26 cellular contexts compared by ENCODE assay signal in genomic region chr11:8016396-8016949, GRCh38. TPM values are rescaled to one million over a fixed set of nuclear protein-coding genes. Genes with fewer than 3 reads are reported as not detected.
DNase-seq lines count a peak whose midpoint lies in the region; ATAC-seq and TF ChIP-seq lines count a peak whose summit lies in the region.
"Had no signal": no experiment of that assay in that cellular context is flagged by ENCODE, and none has a peak within 500 bp of the region (broad histone marks: within the 10 kb centered on the region; RNA-seq: fewer than 3 reads in every experiment).

No MANE protein-coding gene starts in this region.

- H3K4me3 ChIP-seq in SK-N-SH (ENCODE audit: low read depth in 2 of 2, low read length in 1 of 2), result no peak overlapping the region; a peak in 1 of 4 replicates
- H3K4me3 ChIP-seq in vagina, result no peak overlapping the region
- H3K4me3 ChIP-seq: breast epithelium, sigmoid colon, tibial nerve had no signal

- peaks cover 10 to 24% of the 10 kb centered on the region in 2 experiments; a peak in 3 of 4 replicates for H3K4me1 ChIP-seq in SK-N-SH (ENCODE audit: control insufficient read depth in 1 of 2, insufficient read depth in 2 of 2, low read depth in 1 of 2, low read length in 1 of 2)
- H3K4me1 ChIP-seq in vagina, result peaks cover 26% of the 10 kb centered on the region
- H3K4me1 ChIP-seq: BE2C, breast epithelium, Caco-2, foreskin keratinocyte had no signal

- H3K79me2 ChIP-seq in SK-N-SH (ENCODE audit: insufficient read depth), result no peaks in the 10 kb centered on the region

- no peaks in the 10 kb centered on the region for H3K36me3 ChIP-seq in SK-N-SH (replicated peaks in 1 of 2; ENCODE audit: control insufficient read depth in 1 of 2, insufficient read depth in 2 of 2, low read length in 1 of 2)
- H3K36me3 ChIP-seq in vagina, result no peaks in the 10 kb centered on the region
- H3K36me3 ChIP-seq: BE2C, breast epithelium, sigmoid colon, tibial nerve had no signal

- TF ChIP-seq CTCF in SK-N-SH (IDR thresholded peaks at IDR 0.05) (no peak), chondrocyte (IDR thresholded peaks at IDR 0.05) (no peak), vagina (IDR thresholded peaks at IDR 0.05) (no peak)

- H4K20me1 ChIP-seq in SK-N-SH (ENCODE audit: insufficient read depth), result 0 out of 2 replicates have a peak, but pooled peaks cover 5% of the 10 kb centered on the region

- DNase-seq in SK-N-SH (no peak), chondrocyte (ENCODE audit: low spot score) (no peak), iPS-NIHi7 (ENCODE audit: extremely low spot score) (peak; percentile 58), vagina (ENCODE audit: extremely low spot score in 2 of 2) (peak; percentile 74 to 93), T-helper 2 cell (no peak), COR-L47 (lab: John Stamatoyannopoulos, UW) (no peak)
- DNase-seq: activated CD4-positive, alpha-beta T cell treated with anti-CD3 and anti-CD28 coated beads, Interleukin-2, amount 10 ng/mL, durations not matched to agents 24 days and 14 days; activated gamma-delta T cell; BE2C; Caco-2; hypothalamus; left colon; midbrain; NCI-H1417 treated with DMSO at 0.1 percent for 48 hours; NCI-H2107; NCI-H524; sigmoid colon had no signal

- peaks cover 11% of the 10 kb centered on the region for H3K27me3 Mint-ChIP-seq in chondrocyte (ENCODE audit: low read depth)

- no peak for TF ChIP-seq EP300 in SK-N-SH (IDR thresholded peaks at IDR 0.05; ENCODE audit: borderline replicate concordance in 1 of 2, low read depth in 1 of 2, low read length in 1 of 2)

- H3K4me1 Mint-ChIP-seq in chondrocyte (ENCODE audit: low read depth), result peaks cover 38% of the 10 kb centered on the region

- CTCF ChIA-PET in SK-N-SH (lab: Yijun Ruan, JAX), result interaction anchor here (0.8 to 7.1 kb wide), 8 partner anchors 9 to 86 kb away, joined by 3 to 90 read pairs (median 25); partner anchors contain the start of gene EIF3F

- H3K27me3 ChIP-seq in SK-N-SH (ENCODE audit: insufficient read depth), result no peaks in the 10 kb centered on the region
- H3K27me3 ChIP-seq in vagina, result no peaks in the 10 kb centered on the region
- H3K27me3 ChIP-seq: BE2C, breast epithelium, sigmoid colon, tibial nerve had no signal

- peak overlapping the region; percentile 52 for H3K4me2 ChIP-seq in SK-N-SH

- H3K9me3 ChIP-seq in SK-N-SH, result no peaks in the 10 kb centered on the region
- H3K9me3 ChIP-seq in vagina, result no peaks in the 10 kb centered on the region
- H3K9me3 ChIP-seq: BE2C, breast epithelium, Caco-2, sigmoid colon, tibial nerve had no signal

- H3F3A ChIP-seq in SK-N-SH (replicated peaks; ENCODE audit: insufficient read depth), result peaks cover 21% of the 10 kb centered on the region

- H3K27ac Mint-ChIP-seq in chondrocyte (ENCODE audit: unreplicated experiment), result peak overlapping the region; percentile 79
- H3K27ac Mint-ChIP-seq: activated CD4-positive, alpha-beta T cell treated with anti-CD3 and anti-CD28 coated beads, Interleukin-2, amount 10 ng/mL, durations not matched to agents 24 days and 14 days; dendritic cell treated with granulocyte-macrophage colony-stimulating factor and Interleukin-4, amounts not matched to agents 40 ng/mL and 50 ng/mL, for 4 days; natural killer cell treated with Interleukin-12 subunit alpha and Interleukin-12 subunit beta and Interleukin-15 and Interleukin-18, amount 100 ng/mL, for 72 hours; stimulated activated naive CD8-positive, alpha-beta T cell treated with anti-CD3 and anti-CD28 coated beads, Interleukin-15, Interleukin-2, amounts not matched to agents 100 ng/mL and 50 ng/mL, for 24 hours had no signal

- 69% methylated on average over 5 of the region's 5 CpGs for WGBS in SK-N-SH (ENCODE audit: low lambda C conversion rate)

- TF ChIP-seq POLR2A in vagina (IDR thresholded peaks at IDR 0.05), result no peak

- H3K4me3 Mint-ChIP-seq in chondrocyte (ENCODE audit: unreplicated experiment), result no peak overlapping the region
- H3K4me3 Mint-ChIP-seq: activated CD4-positive, alpha-beta T cell treated with anti-CD3 and anti-CD28 coated beads, Interleukin-2, amount 10 ng/mL, durations not matched to agents 24 days and 14 days; dendritic cell treated with granulocyte-macrophage colony-stimulating factor and Interleukin-4, amounts not matched to agents 40 ng/mL and 50 ng/mL, for 4 days; natural killer cell treated with Interleukin-12 subunit alpha and Interleukin-12 subunit beta and Interleukin-15 and Interleukin-18, amount 100 ng/mL, for 72 hours; stimulated activated naive CD8-positive, alpha-beta T cell treated with anti-CD3 and anti-CD28 coated beads, Interleukin-15, Interleukin-2, amounts not matched to agents 100 ng/mL and 50 ng/mL, for 24 hours had no signal

- H3K9ac ChIP-seq in SK-N-SH, result no peak overlapping the region

- no peaks in the 10 kb centered on the region for H3K9me3 Mint-ChIP-seq in chondrocyte (ENCODE audit: low read depth)
- H3K9me3 Mint-ChIP-seq: activated CD4-positive, alpha-beta T cell treated with anti-CD3 and anti-CD28 coated beads, Interleukin-2, amount 10 ng/mL, durations not matched to agents 24 days and 14 days; dendritic cell treated with granulocyte-macrophage colony-stimulating factor and Interleukin-4, amounts not matched to agents 40 ng/mL and 50 ng/mL, for 4 days; natural killer cell treated with Interleukin-12 subunit alpha and Interleukin-12 subunit beta and Interleukin-15 and Interleukin-18, amount 100 ng/mL, for 72 hours; stimulated activated naive CD8-positive, alpha-beta T cell treated with anti-CD3 and anti-CD28 coated beads, Interleukin-15, Interleukin-2, amounts not matched to agents 100 ng/mL and 50 ng/mL, for 24 hours had no signal

- POLR2A ChIA-PET in SK-N-SH (lab: Yijun Ruan, JAX), result no interaction called here

- peak overlapping the region in 1 of 2 experiments; percentile 57; a peak in 2 of 4 replicates for H3K27ac ChIP-seq in SK-N-SH (ENCODE audit: low read depth in 2 of 2, low read length in 1 of 2)
- no peak overlapping the region for H3K27ac ChIP-seq in vagina
- H3K27ac ChIP-seq: breast epithelium, foreskin keratinocyte, sigmoid colon, tibial nerve had no signal

- intact Hi-C loops in vagina (cut with DNase I), result loop anchor here (5.0 kb wide), 1 partner anchor 71 kb away; no protein-coding TSS in a partner anchor

- ATAC-seq in SK-N-SH treated with all-trans-retinoic acid at 6 μM for 48 hours (no peak), GM21825 (IDR thresholded peaks at IDR 0.05; ENCODE audit: unreplicated experiment) (no peak)
- ATAC-seq: foreskin keratinocyte; left colon; natural killer cell treated with Interleukin-12 subunit alpha and Interleukin-12 subunit beta and Interleukin-15 and Interleukin-18, amount 100 ng/mL, for 72 hours had no signal

- H3K9me2 ChIP-seq in SK-N-SH, result no peaks in the 10 kb centered on the region

- H3K36me3 Mint-ChIP-seq in chondrocyte (ENCODE audit: low read depth), result no peaks in the 10 kb centered on the region

- no peak overlapping the region for H2AFZ ChIP-seq in SK-N-SH (ENCODE audit: low read depth)

- no peak for TF ChIP-seq RAD21 in SK-N-SH (IDR thresholded peaks at IDR 0.05; ENCODE audit: low read length)

TF ChIP-seq in SK-N-SH, 30 proteins besides CTCF, POLR2A, EP300 and RAD21 (continues in another document):
- TF ChIP-seq USF1 (IDR thresholded peaks at IDR 0.05; ENCODE audit: borderline replicate concordance, low read depth) (no peak), TCF12 (IDR thresholded peaks at IDR 0.05) (no peak), MEF2A (IDR thresholded peaks at IDR 0.05; ENCODE audit: borderline replicate concordance, low read depth) (no peak), SMC3 (IDR thresholded peaks at IDR 0.05; ENCODE audit: low read depth, low read length) (no peak), MXI1 (IDR thresholded peaks at IDR 0.05; ENCODE audit: low read depth, low read length) (no peak), FOXJ3 (CRISPR knock-in tag; IDR thresholded peaks at IDR 0.05) (no peak), YY1 (IDR thresholded peaks at IDR 0.05; ENCODE audit: low read depth) (no peak), RCOR1 (IDR thresholded peaks at IDR 0.05; ENCODE audit: low read length) (no peak), FOXM1 (IDR thresholded peaks at IDR 0.05; ENCODE audit: low read depth) (no peak)

TF ChIP-seq in SK-N-SH treated with all-trans-retinoic acid at 6 μM for 48 hours, 23 proteins besides CTCF, POLR2A, EP300 and RAD21:
- TF ChIP-seq CREB5 (CRISPR knock-in tag; IDR thresholded peaks at IDR 0.05; ENCODE audit: low read depth) (no peak), CSDC2 (CRISPR knock-in tag; IDR thresholded peaks at IDR 0.05) (no peak), ZNF70 (CRISPR knock-in tag; IDR thresholded peaks at IDR 0.05) (no peak), ISL1 (CRISPR knock-in tag; IDR thresholded peaks at IDR 0.05) (no peak), OSR1 (CRISPR knock-in tag; IDR thresholded peaks at IDR 0.05) (no peak), ZFP30 (CRISPR knock-in tag; IDR thresholded peaks at IDR 0.05) (no peak)

RNA-seq across cellular contexts. Expression of gene EIF3F, which starts 29.3 kb away (rescaled TPM):
- polyA plus RNA-seq in SK-N-SH (2012; rRNA removed), result 213 and 341 TPM in 2 replicates
- polyA plus RNA-seq in SK-N-SH (2012; cell fraction: cytosol; rRNA removed), result 295 and 390 TPM in 2 replicates
- 199 TPM in 2 replicates for polyA plus RNA-seq in SK-N-SH (2012; cell fraction: nucleus; rRNA removed)
- total RNA-seq in chondrocyte (208 to 225 TPM (median 219 TPM) in 3 replicates), vagina (336 TPM)

RNA-seq across cellular contexts. Expression of gene NLRP10, which starts 51.2 kb away (rescaled TPM):
- 0.05 and 0.39 TPM in 2 replicates for polyA plus RNA-seq in SK-N-SH (2012; rRNA removed)
- polyA plus RNA-seq in SK-N-SH (2012; cell fraction: cytosol; rRNA removed), result 0.15 and 0.39 TPM in 2 replicates
- 0.13 and 0.27 TPM in 2 replicates for polyA plus RNA-seq in SK-N-SH (2012; cell fraction: nucleus; rRNA removed)
- total RNA-seq in chondrocyte (0.70 to 2.6 TPM (median 0.90 TPM) in 3 replicates), vagina (not detected)
- total RNA-seq: activated CD4-positive, alpha-beta T cell treated with anti-CD3 and anti-CD28 coated beads, Interleukin-2, amount 10 ng/mL, durations not matched to agents 24 days and 14 days; breast epithelium; left colon; natural killer cell treated with Interleukin-12 subunit alpha and Interleukin-12 subunit beta and Interleukin-15 and Interleukin-18, amount 100 ng/mL, for 72 hours; posterior vena cava; sigmoid colon had no signal
- polyA plus RNA-seq: sigmoid colon had no signal

Comparison
In these comparisons a context has a peak if more than half of its experiments do, and no peak if none do; other contexts are left out.
1. DNase-seq: peak in iPS-NIHi7 (single experiment) and vagina (2 of 2); none in SK-N-SH (single experiment), chondrocyte (single experiment), T-helper 2 cell (0 of 5) and COR-L47 (single experiment).